ENCODE assay signal across 19 cellular contexts in the genomic region with DNA sequence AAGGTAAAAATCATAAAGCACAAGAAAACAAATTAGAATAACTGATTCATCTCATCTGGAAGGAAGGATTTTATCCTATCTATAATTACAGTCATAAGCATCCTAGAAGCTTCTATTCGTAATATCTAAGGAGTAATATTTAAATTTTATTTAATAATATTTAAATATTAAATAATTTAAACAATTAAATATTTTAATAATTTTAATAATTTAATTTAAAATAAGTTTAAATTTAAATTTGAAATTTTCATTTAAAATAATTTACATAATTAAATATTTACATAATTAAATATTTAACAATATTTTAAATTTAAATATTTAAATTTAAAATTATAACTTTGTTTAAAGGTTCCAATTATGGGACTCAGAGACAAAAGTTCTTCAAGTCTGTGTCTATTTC.
"Had no signal": no experiment of that assay in that cellular context is flagged by ENCODE, and none has a peak within 500 bp of the region (broad histone marks: within the 10 kb centered on the region; RNA-seq: fewer than 3 reads in every experiment).

No MANE protein-coding gene starts in this region.

- H3K36me3 ChIP-seq: MG63 had no signal

- H3K27me3 ChIP-seq: MG63 had no signal

- DNase-seq: KBM-7, MG63, NCI-H1092, NCI-H1105 treated with DMSO at 0.1 percent for 48 hours, NCI-H1417 treated with DMSO at 0.1 percent for 48 hours, NCI-H146, NCI-H1694 treated with DMSO at 0.1 percent for 48 hours, NCI-H1930, NCI-H2081, NCI-H2107, NCI-H2227 treated with DMSO at 0.1 percent for 48 hours, NCI-H524 treated with DMSO at 0.1 percent for 48 hours, NCI-H69, NCI-H774, SHP77, SK-N-SH, SW 1271 had no signal

- H3K4me3 ChIP-seq: MG63 had no signal

- H3K9me3 ChIP-seq: MG63 had no signal

- H3K27ac ChIP-seq: HL-60, RWPE1 had no signal
